Comparison of ENCODE assay signal across 16 cellular contexts in genomic region chr1:230102472-230102871, GRCh38. TPM values are rescaled to one million over a fixed set of nuclear protein-coding genes. Genes with fewer than 3 reads are reported as not detected.
DNase-seq lines count a peak whose midpoint lies in the region; ATAC-seq and TF ChIP-seq lines count a peak whose summit lies in the region.
"Had no signal": no experiment of that assay in that cellular context is flagged by ENCODE, and none has a peak within 500 bp of the region (broad histone marks: within the 10 kb centered on the region; RNA-seq: fewer than 3 reads in every experiment).

No MANE protein-coding gene starts in this region.

- no peak for DNase-seq in natural killer cell treated with Interleukin-12 subunit alpha and Interleukin-12 subunit beta and Interleukin-15 and Interleukin-18, amount 100 ng/mL, for 72 hours (ENCODE audit: low spot score)
- no peak for DNase-seq in natural killer cell
- DNase-seq in C1 segment of cervical spinal cord (lab: John Stamatoyannopoulos, UW): no peak
- DNase-seq in central memory CD4-positive, alpha-beta T cell: no peak
- DNase-seq: activated effector memory CD4-positive, alpha-beta T cell treated with Interleukin-2 at 50 U/mL for 16 hours; cerebellar nuclear complex; COR-L47; effector memory CD4-positive, alpha-beta T cell; left ventricle myocardium inferior; NCI-H1105 treated with DMSO at 0.1 percent for 48 hours; NCI-H748 treated with DMSO at 0.1 percent for 48 hours; T1000; testis had no signal

- H3K9me2 ChIP-seq in OCI-LY1 (ENCODE audit: low read depth, low read length): no peaks in the 10 kb centered on the region

- H3F3A ChIP-seq in OCI-LY1 (ENCODE audit: insufficient read depth, low read length): no peaks in the 10 kb centered on the region

- peaks cover 34% of the 10 kb centered on the region for H3K79me2 ChIP-seq in OCI-LY1 (ENCODE audit: insufficient read depth, low read length)

- H3K4me1 ChIP-seq in OCI-LY1 (ENCODE audit: insufficient read depth, low read length, severe bottlenecking): peaks cover 69% of the 10 kb centered on the region
- H3K4me1 ChIP-seq in esophagus (ENCODE audit: control insufficient read depth in 2 of 2, insufficient read depth in 2 of 2, low read length in 1 of 2): peaks cover 9 to 20% of the 10 kb centered on the region in 2 donors

- no peaks in the 10 kb centered on the region for H3K36me3 Mint-ChIP-seq in natural killer cell treated with Interleukin-12 subunit alpha and Interleukin-12 subunit beta and Interleukin-15 and Interleukin-18, amount 100 ng/mL, for 72 hours
- no peaks in the 10 kb centered on the region for H3K36me3 Mint-ChIP-seq in natural killer cell

- H3K9ac ChIP-seq in OCI-LY1 (ENCODE audit: low read length): no peak overlapping the region

- ATAC-seq in natural killer cell treated with Interleukin-12 subunit alpha and Interleukin-12 subunit beta and Interleukin-15 and Interleukin-18, amount 100 ng/mL, for 72 hours: no peak
- ATAC-seq in natural killer cell (no peak), GM18861 (IDR thresholded peaks at IDR 0.05; ENCODE audit: unreplicated experiment) (no peak)

- no peaks in the 10 kb centered on the region for H3K27me3 Mint-ChIP-seq in natural killer cell treated with Interleukin-12 subunit alpha and Interleukin-12 subunit beta and Interleukin-15 and Interleukin-18, amount 100 ng/mL, for 72 hours
- no peaks in the 10 kb centered on the region for H3K27me3 Mint-ChIP-seq in natural killer cell (ENCODE audit: low read depth in 2 of 2)

- no peaks in the 10 kb centered on the region for H3K9me3 Mint-ChIP-seq in natural killer cell treated with Interleukin-12 subunit alpha and Interleukin-12 subunit beta and Interleukin-15 and Interleukin-18, amount 100 ng/mL, for 72 hours
- no peaks in the 10 kb centered on the region for H3K9me3 Mint-ChIP-seq in natural killer cell

- H3K27me3 ChIP-seq in OCI-LY1 (ENCODE audit: insufficient read depth, low read length) (no peaks in the 10 kb centered on the region), esophagus (ENCODE audit: control insufficient read depth in 1 of 2, insufficient read depth in 2 of 2, low read length in 2 of 2) (no peaks in the 10 kb centered on the region)
- H3K27me3 ChIP-seq: testis had no signal

- no peak overlapping the region for H3K4me3 ChIP-seq in OCI-LY1 (ENCODE audit: low read depth, low read length, poor library complexity, severe bottlenecking)
- H3K4me3 ChIP-seq in esophagus (ENCODE audit: low read depth in 1 of 2, low read length in 2 of 2): no peak overlapping the region
- H3K4me3 ChIP-seq: left ventricle myocardium inferior, testis had no signal

- peaks cover 61 to 66% of the 10 kb centered on the region in 2 donors for H3K4me1 Mint-ChIP-seq in natural killer cell treated with Interleukin-12 subunit alpha and Interleukin-12 subunit beta and Interleukin-15 and Interleukin-18, amount 100 ng/mL, for 72 hours (ENCODE audit: low read depth in 2 of 2)
- peaks cover 65 to 78% of the 10 kb centered on the region in 2 donors for H3K4me1 Mint-ChIP-seq in natural killer cell

- peak overlapping the region; percentile 83 for H3K27ac ChIP-seq in OCI-LY1 (ENCODE audit: low read depth, low read length, poor library complexity, severe bottlenecking)
- H3K27ac ChIP-seq in esophagus (ENCODE audit: low read depth in 2 of 2, low read length in 1 of 2): peak overlapping the region; percentile 47 to 51
- H3K27ac ChIP-seq: left ventricle myocardium inferior, testis had no signal

- peak overlapping the region in 1 of 2 donors; percentile 97 for H3K27ac Mint-ChIP-seq in natural killer cell treated with Interleukin-12 subunit alpha and Interleukin-12 subunit beta and Interleukin-15 and Interleukin-18, amount 100 ng/mL, for 72 hours
- peak overlapping the region in 1 of 2 donors; percentile 56 for H3K27ac Mint-ChIP-seq in natural killer cell

- H4K20me1 ChIP-seq in OCI-LY1 (ENCODE audit: insufficient read depth, low read length): no peaks in the 10 kb centered on the region

- H3K9me3 ChIP-seq in OCI-LY1 (ENCODE audit: low read length) (no peaks in the 10 kb centered on the region), esophagus (ENCODE audit: control insufficient read depth in 2 of 2, insufficient read depth in 1 of 2, low read depth in 1 of 2, low read length in 1 of 2) (no peaks in the 10 kb centered on the region)
- H3K9me3 ChIP-seq: left ventricle myocardium inferior, testis had no signal

- no peak overlapping the region for H2AFZ ChIP-seq in OCI-LY1 (ENCODE audit: low read length)

- H3K4me3 Mint-ChIP-seq in natural killer cell treated with Interleukin-12 subunit alpha and Interleukin-12 subunit beta and Interleukin-15 and Interleukin-18, amount 100 ng/mL, for 72 hours: peak overlapping the region; percentile 30
- H3K4me3 Mint-ChIP-seq in natural killer cell: no peak overlapping the region

- 85 to 90% methylated on average over 4 of the region's 4 CpGs for WGBS in esophagus, 2 donors

- intact Hi-C loops in natural killer cell (cut with micrococcal nuclease): no loop called here

- H3K36me3 ChIP-seq in OCI-LY1 (ENCODE audit: insufficient read depth, low read length) (peaks cover 2% of the 10 kb centered on the region; the same call in 1 of the 2 replicates), esophagus (ENCODE audit: control insufficient read depth in 2 of 2, insufficient read depth in 2 of 2, low read length in 1 of 2) (peaks cover 0 to 3% of the 10 kb centered on the region in 2 donors)
- H3K36me3 ChIP-seq: left ventricle myocardium inferior had no signal

- no peak for TF ChIP-seq CTCF in natural killer cell (IDR thresholded peaks at IDR 0.05)
- no peak for TF ChIP-seq CTCF in OCI-LY1 (IDR thresholded peaks at IDR 0.05; ENCODE audit: low read length)

- H3K4me2 ChIP-seq in OCI-LY1 (ENCODE audit: low read length): no peak overlapping the region

RNA-seq across cellular contexts. Expression of gene GALNT2, which starts 35.4 kb away (rescaled TPM):
- total RNA-seq in natural killer cell treated with Interleukin-12 subunit alpha and Interleukin-12 subunit beta and Interleukin-15 and Interleukin-18, amount 100 ng/mL, for 72 hours: 10 to 100 TPM; 37.7 to 51.5 TPM
- total RNA-seq in natural killer cell: 10 to 100 TPM; 31.2 to 53.6 (median 47.3) TPM
- polyA plus RNA-seq in esophagus: 10 to 100 TPM; 11.2 to 15.3 TPM
